Comparison of ENCODE assay signal across 9 cellular contexts in genomic region chrX:100829730-100830129, GRCh38. TPM values are rescaled to one million over a fixed set of nuclear protein-coding genes. Genes with fewer than 3 reads are reported as not detected.
A peak's percentile ranks its signal among the peaks of the same experiment; 100 is the strongest.
DNase-seq lines count a peak whose midpoint lies in the region; ATAC-seq and TF ChIP-seq lines count a peak whose summit lies in the region.
"Had no signal": no experiment of that assay in that cellular context is flagged by ENCODE, and none has a peak within 500 bp of the region (broad histone marks: within the 10 kb centered on the region; RNA-seq: fewer than 3 reads in every experiment).

No MANE protein-coding gene starts in this region.

- no peak overlapping the region for H2BK120ac ChIP-seq in H9 (ENCODE audit: low read depth, low read length, poor library complexity, severe bottlenecking)

- no peak overlapping the region for H3K9ac ChIP-seq in H9 (ENCODE audit: extremely low read depth, insufficient read length, low read length)

- TF ChIP-seq CTCF in HFFc6 (IDR thresholded peaks at IDR 0.05) (no peak), fibroblast of pulmonary artery (IDR thresholded peaks at IDR 0.05; ENCODE audit: low read length, missing control alignments) (peak; percentile 12), H9 (conservative IDR thresholded peaks at IDR 0.05) (no peak)

- H4K5ac ChIP-seq in H9 (ENCODE audit: insufficient read length, low read depth, low read length), result no peak overlapping the region

- DNase-seq in HFFc6 (no peak), NOMO-1 treated with DMSO at 0.1 percent for 48 hours (lab: John Stamatoyannopoulos, UW; ENCODE audit: unreplicated experiment) (peak; percentile 63), fibroblast of pulmonary artery (ENCODE audit: low read depth) (peak; percentile 73), H9 (no peak), foreskin melanocyte (no peak), NCI-H2029 treated with DMSO at 0.1 percent for 48 hours (lab: John Stamatoyannopoulos, UW) (no peak), NCI-H1694 treated with DMSO at 0.1 percent for 48 hours (lab: John Stamatoyannopoulos, UW) (no peak)

- H3K27ac ChIP-seq in H9 (ENCODE audit: insufficient read length, low read depth, low read length), result no peak overlapping the region
- H3K27ac ChIP-seq: cardiac muscle cell had no signal

- H3K9me3 ChIP-seq in H9 (ENCODE audit: control insufficient read depth, low read depth, low read length), result peaks cover 34% of the 10 kb centered on the region

- H2AK5ac ChIP-seq in H9 (ENCODE audit: insufficient read length, low read length), result no peak overlapping the region

- H3K79me2 ChIP-seq in H9 (ENCODE audit: insufficient read depth, low read length), result no peaks in the 10 kb centered on the region

- H3K14ac ChIP-seq in H9 (ENCODE audit: insufficient read depth, low read length), result no peak overlapping the region

- no peak overlapping the region for H3K4me2 ChIP-seq in H9 (ENCODE audit: insufficient read depth, insufficient read length, low read length)

- no peaks in the 10 kb centered on the region for H3K79me1 ChIP-seq in H9 (ENCODE audit: insufficient read depth, low read depth, low read length, poor library complexity, severe bottlenecking)

- H3K23ac ChIP-seq in H9 (ENCODE audit: insufficient read length, low read depth, low read length), result no peak overlapping the region

- H4K8ac ChIP-seq in H9 (replicated peaks; ENCODE audit: insufficient read length, low read depth, low read length), result no peak overlapping the region

- H3K56ac ChIP-seq in H9 (ENCODE audit: insufficient read length, low read depth, low read length), result no peak overlapping the region

- H3T11ph ChIP-seq in H9 (ENCODE audit: low read length), result no peak overlapping the region

- peak overlapping the region; percentile 57; the same call in 1 of the 2 replicates for H3K27ac Mint-ChIP-seq in HFFc6
- H3K27ac Mint-ChIP-seq in H9, result no peak overlapping the region

- no peaks in the 10 kb centered on the region for H3K27me3 ChIP-seq in H9 (ENCODE audit: insufficient read depth, low read length)
- H3K27me3 ChIP-seq: cardiac muscle cell had no signal

- no peak overlapping the region for H4K91ac ChIP-seq in H9 (ENCODE audit: insufficient read length, low read depth, low read length)

- no peaks in the 10 kb centered on the region for H3K23me2 ChIP-seq in H9 (ENCODE audit: insufficient read length, low read depth, low read length, poor library complexity, severe bottlenecking)

- H3K4me1 Mint-ChIP-seq in HFFc6 (ENCODE audit: low read depth) (peaks cover 8% of the 10 kb centered on the region), H9 (no peaks in the 10 kb centered on the region)

- H3K4me1 ChIP-seq in H9 (ENCODE audit: insufficient read depth, low read length), result no peaks in the 10 kb centered on the region

- H3K9me3 Mint-ChIP-seq in HFFc6 (no peaks in the 10 kb centered on the region), H9 (peaks cover 59 to 63% of the 10 kb centered on the region in 2 experiments)

- no peak overlapping the region for H2BK15ac ChIP-seq in H9 (ENCODE audit: low read depth, low read length)

- H2BK12ac ChIP-seq in H9 (ENCODE audit: insufficient read length, low read depth, low read length), result no peak overlapping the region

- H3K36me3 Mint-ChIP-seq in HFFc6 (ENCODE audit: low read depth) (peaks cover 12% of the 10 kb centered on the region), H9 (ENCODE audit: insufficient read depth in 1 of 3, low read depth in 3 of 3) (peaks cover 23 to 74% (median 63%) of the 10 kb centered on the region in 3 experiments)

- no CpG with 5 or more reads among the region's 2 CpGs for WGBS in H9 (ENCODE audit: extremely low coverage, insufficient read length, low lambda C conversion rate)

- H3K4ac ChIP-seq in H9 (ENCODE audit: low read depth, low read length), result no peak overlapping the region

- H3K27me3 Mint-ChIP-seq in HFFc6 (ENCODE audit: insufficient read depth) (no peaks in the 10 kb centered on the region), H9 (ENCODE audit: low read depth) (no peaks in the 10 kb centered on the region; the same call in none of the 2 replicates)

- no peak overlapping the region for H3K18ac ChIP-seq in H9 (ENCODE audit: insufficient read length, low read depth, low read length)

- H3K4me3 ChIP-seq in fibroblast of pulmonary artery (replicated peaks; ENCODE audit: low read depth, low read length), result no peak overlapping the region
- H3K4me3 ChIP-seq: cardiac muscle cell had no signal

- H2BK20ac ChIP-seq in H9 (ENCODE audit: low read depth, low read length, poor library complexity, severe bottlenecking), result no peak overlapping the region

- H2BK5ac ChIP-seq in H9 (ENCODE audit: insufficient read length, low read length), result no peak overlapping the region

- no peaks in the 10 kb centered on the region for H4K20me1 ChIP-seq in H9 (ENCODE audit: control insufficient read depth, insufficient read depth, insufficient read length)

- peak; percentile 60 for ATAC-seq in GM18499 (IDR thresholded peaks at IDR 0.05; ENCODE audit: insufficient read depth, unreplicated experiment)

- no peak overlapping the region for H3K4me3 Mint-ChIP-seq in HFFc6
- no peak overlapping the region for H3K4me3 Mint-ChIP-seq in H9

- H2AFZ ChIP-seq in H9 (ENCODE audit: low read length), result no peak overlapping the region

RNA-seq across cellular contexts. Expression of gene CSTF2, which starts 9.5 kb away (rescaled TPM):
- 10 to 100 TPM; 17.4 to 25.7 (median 24.5) TPM for total RNA-seq in HFFc6 (2021; fragmentation: NEBNext Ultra II Directional; extraction: Animal tissue kit (Norgen Biotek cat#: 25700))
- total RNA-seq in H9 (2021), result 28.9 and 30.2 TPM in 2 replicates

RNA-seq across cellular contexts. Expression of gene NOX1, which starts 44.4 kb away (rescaled TPM):
- not detected for total RNA-seq in HFFc6 (2021; fragmentation: NEBNext Ultra II Directional; extraction: Animal tissue kit (Norgen Biotek cat#: 25700))
- not detected in 2 replicates for total RNA-seq in H9 (2021)

Comparison
In these comparisons a context has a peak if more than half of its experiments do, and no peak if none do; other contexts are left out.
1. DNase-seq: peak in NOMO-1 treated with DMSO at 0.1 percent for 48 hours (single experiment) and fibroblast of pulmonary artery (single experiment); none in HFFc6 (single experiment), H9 (single experiment), foreskin melanocyte (single experiment), NCI-H2029 treated with DMSO at 0.1 percent for 48 hours (single experiment) and NCI-H1694 treated with DMSO at 0.1 percent for 48 hours (single experiment).